In the genomic region with DNA sequence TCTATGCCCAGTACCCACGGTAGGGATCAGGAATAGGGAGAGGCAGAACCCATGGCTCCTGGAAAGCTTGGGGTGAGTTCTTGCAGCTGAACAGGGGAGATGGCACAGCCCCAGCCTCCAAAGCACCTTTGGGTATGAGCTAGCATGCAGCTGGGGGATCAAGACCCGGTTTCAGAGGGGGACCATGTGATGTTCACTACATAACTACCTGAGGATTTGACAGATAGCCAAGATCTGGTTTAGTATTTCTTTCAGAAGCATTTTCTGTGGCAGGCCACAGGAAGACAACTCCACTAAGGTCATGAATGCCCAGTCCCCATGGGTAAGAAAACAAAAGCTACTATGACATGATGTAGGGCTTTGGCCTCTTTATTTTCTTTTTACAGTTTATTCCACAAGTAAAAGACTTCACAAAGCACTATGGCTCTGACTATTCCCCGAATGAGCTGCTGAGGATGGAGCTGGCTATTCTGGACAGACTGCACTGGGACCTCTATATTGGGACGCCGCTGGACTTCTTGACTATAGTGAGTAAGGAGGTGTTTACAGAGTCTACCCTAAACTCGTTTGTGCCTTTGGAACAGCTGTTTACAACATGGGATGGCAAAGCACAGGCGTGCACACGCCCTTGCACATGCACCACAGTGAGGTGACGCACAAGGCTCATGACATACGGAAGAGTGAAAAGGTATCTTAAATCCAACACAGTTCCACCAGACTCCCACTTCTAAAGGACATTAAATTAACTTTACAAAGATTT, we compare ENCODE assay signal across 13 cellular contexts. TPM values are rescaled to one million over a fixed set of nuclear protein-coding genes. Genes with fewer than 3 reads are reported as not detected.
DNase-seq lines count a peak whose midpoint lies in the region; ATAC-seq and TF ChIP-seq lines count a peak whose summit lies in the region.
"Had no signal": no experiment of that assay in that cellular context is flagged by ENCODE, and none has a peak within 500 bp of the region (broad histone marks: within the 10 kb centered on the region; RNA-seq: fewer than 3 reads in every experiment).

No MANE protein-coding gene starts in this region.

- H3K4me1 ChIP-seq in sigmoid colon, result peaks cover 0 to 13% (median 11%) of the 10 kb centered on the region in 4 donors

- H3K9me3 Mint-ChIP-seq in CD4-positive, alpha-beta T cell, result no peaks in the 10 kb centered on the region
- no peaks in the 10 kb centered on the region for H3K9me3 Mint-ChIP-seq in activated T-helper 2 cell treated with anti-CD3 and anti-CD28 coated beads, Interferon-gamma antibody, Interleukin-2, Interleukin-4, amounts not matched to agents 10 μg/mL and 5 μg/mL and 100 μg/mL, durations not matched to agents 14 hours and 24 hours and 36 hours
- H3K9me3 Mint-ChIP-seq: activated naive CD4-positive, alpha-beta T cell treated with anti-CD3 and anti-CD28 coated beads, Interleukin-2, amount 50 U/mL, for 72 hours had no signal

- no peak overlapping the region for H3K4me3 ChIP-seq in sigmoid colon
- H3K4me3 ChIP-seq: heart right ventricle had no signal

- CTCF ChIA-PET in CD4-positive, alpha-beta T cell (lab: Charles Lee), result interaction anchor here (1.2 kb wide), 1 partner anchor 69 kb away, joined by 3 read pairs; no protein-coding TSS in a partner anchor

- intact Hi-C loops in CD4-positive, alpha-beta T cell (cut with DNase I, micrococcal nuclease), result no loop called here
- intact Hi-C loops in activated T-helper 2 cell treated with anti-CD3 and anti-CD28 coated beads, Interferon-gamma antibody, Interleukin-2, Interleukin-4, amounts not matched to agents 10 μg/mL and 5 μg/mL and 100 μg/mL, durations not matched to agents 14 hours and 24 hours and 36 hours (cut with micrococcal nuclease), result loop anchor here (1.0 to 10.0 kb wide), 7 partner anchors 14 to 646 kb away; no protein-coding TSS in a partner anchor
- intact Hi-C loops in sigmoid colon (cut with DNase I), result no loop called here

- ATAC-seq in CD4-positive, alpha-beta T cell (ENCODE audit: poor library complexity), result no peak
- ATAC-seq in GM18511 (IDR thresholded peaks at IDR 0.05; ENCODE audit: unreplicated experiment), result peak; percentile 50
- ATAC-seq in HG02885 (IDR thresholded peaks at IDR 0.05; ENCODE audit: poor library complexity, unreplicated experiment), result peak; percentile 32

- H3K27ac ChIP-seq in CD4-positive, alpha-beta T cell (ENCODE audit: low read depth, low read length), result no peak overlapping the region
- no peak overlapping the region for H3K27ac ChIP-seq in sigmoid colon

- TF ChIP-seq CTCF in CD4-positive, alpha-beta T cell (IDR thresholded peaks at IDR 0.05), result no peak
- no peak for TF ChIP-seq CTCF in sigmoid colon (IDR thresholded peaks at IDR 0.05)

- H3K36me3 ChIP-seq in sigmoid colon, result no peaks in the 10 kb centered on the region

- no peak for TF ChIP-seq POLR2A in sigmoid colon (IDR thresholded peaks at IDR 0.05)

- no peak for TF ChIP-seq EP300 in sigmoid colon (IDR thresholded peaks at IDR 0.05)

- no peak for DNase-seq in CD4-positive, alpha-beta T cell
- DNase-seq in activated T-helper 2 cell treated with anti-CD3 and anti-CD28 coated beads, Interferon-gamma antibody, Interleukin-2, Interleukin-4, amounts not matched to agents 10 μg/mL and 5 μg/mL and 100 μg/mL, durations not matched to agents 14 hours and 24 hours and 36 hours (ENCODE audit: low spot score), result no peak
- no peak for DNase-seq in activated CD4-positive, CD25-positive, alpha-beta regulatory T cell (lab: John Stamatoyannopoulos, UW)
- no peak for DNase-seq in sigmoid colon
- DNase-seq in activated gamma-delta T cell (lab: John Stamatoyannopoulos, UW), result no peak
- DNase-seq in superior temporal gyrus (ENCODE audit: extremely low spot score), result no peak
- DNase-seq: H7, heart right ventricle, NCI-H1694 treated with DMSO at 0.1 percent for 48 hours had no signal

- no peaks in the 10 kb centered on the region for H3K9me3 ChIP-seq in CD4-positive, alpha-beta T cell (ENCODE audit: control insufficient read depth, low read length)
- H3K9me3 ChIP-seq in sigmoid colon, result no peaks in the 10 kb centered on the region
- H3K9me3 ChIP-seq: heart right ventricle had no signal

- H3K27ac Mint-ChIP-seq in CD4-positive, alpha-beta T cell, result peak overlapping the region; percentile 41
- peak overlapping the region; percentile 77 for H3K27ac Mint-ChIP-seq in activated T-helper 2 cell treated with anti-CD3 and anti-CD28 coated beads, Interferon-gamma antibody, Interleukin-2, Interleukin-4, amounts not matched to agents 10 μg/mL and 5 μg/mL and 100 μg/mL, durations not matched to agents 14 hours and 24 hours and 36 hours

- no peaks in the 10 kb centered on the region for H3K27me3 ChIP-seq in CD4-positive, alpha-beta T cell (ENCODE audit: control insufficient read depth, insufficient read depth, low read length)
- H3K27me3 ChIP-seq in sigmoid colon, result peaks cover 17 to 28% (median 25%) of the 10 kb centered on the region in 3 donors

- H3K4me3 Mint-ChIP-seq in CD4-positive, alpha-beta T cell, result no peak overlapping the region
- H3K4me3 Mint-ChIP-seq in activated T-helper 2 cell treated with anti-CD3 and anti-CD28 coated beads, Interferon-gamma antibody, Interleukin-2, Interleukin-4, amounts not matched to agents 10 μg/mL and 5 μg/mL and 100 μg/mL, durations not matched to agents 14 hours and 24 hours and 36 hours (ENCODE audit: low read depth), result no peak overlapping the region

- peaks cover 20% of the 10 kb centered on the region for H3K36me3 Mint-ChIP-seq in CD4-positive, alpha-beta T cell (ENCODE audit: low read depth)
- H3K36me3 Mint-ChIP-seq in activated T-helper 2 cell treated with anti-CD3 and anti-CD28 coated beads, Interferon-gamma antibody, Interleukin-2, Interleukin-4, amounts not matched to agents 10 μg/mL and 5 μg/mL and 100 μg/mL, durations not matched to agents 14 hours and 24 hours and 36 hours (ENCODE audit: low read depth), result peaks cover 12% of the 10 kb centered on the region
- H3K36me3 Mint-ChIP-seq: activated naive CD4-positive, alpha-beta T cell treated with anti-CD3 and anti-CD28 coated beads, Interleukin-2, amount 50 U/mL, for 72 hours had no signal

- no peaks in the 10 kb centered on the region for H3K27me3 Mint-ChIP-seq in CD4-positive, alpha-beta T cell
- H3K27me3 Mint-ChIP-seq in activated T-helper 2 cell treated with anti-CD3 and anti-CD28 coated beads, Interferon-gamma antibody, Interleukin-2, Interleukin-4, amounts not matched to agents 10 μg/mL and 5 μg/mL and 100 μg/mL, durations not matched to agents 14 hours and 24 hours and 36 hours (ENCODE audit: low read depth), result peaks cover 12% of the 10 kb centered on the region

- POLR2A ChIA-PET in CD4-positive, alpha-beta T cell (lab: Charles Lee), result interaction anchor here (0.9 to 1.2 kb wide), 3 partner anchors 13 to 301 kb away, joined by 3 to 5 read pairs (median 3); a partner anchor contains a TSS

- WGBS in sigmoid colon, 2 donors, result 78 to 80% methylated on average over 10 of the region's 10 CpGs

- H3K4me1 Mint-ChIP-seq in CD4-positive, alpha-beta T cell (ENCODE audit: low read depth), result peaks cover 24% of the 10 kb centered on the region
- peaks cover 47% of the 10 kb centered on the region for H3K4me1 Mint-ChIP-seq in activated T-helper 2 cell treated with anti-CD3 and anti-CD28 coated beads, Interferon-gamma antibody, Interleukin-2, Interleukin-4, amounts not matched to agents 10 μg/mL and 5 μg/mL and 100 μg/mL, durations not matched to agents 14 hours and 24 hours and 36 hours (ENCODE audit: low read depth)

RNA-seq across cellular contexts. Expression of a gene that starts 3.4 kb away (rescaled TPM):
- total RNA-seq in CD4-positive, alpha-beta T cell, result 1 to 10 TPM; 7.2 to 8.8 TPM
- total RNA-seq in activated T-helper 2 cell treated with anti-CD3 and anti-CD28 coated beads, Interferon-gamma antibody, Interleukin-2, Interleukin-4, amounts not matched to agents 10 μg/mL and 5 μg/mL and 100 μg/mL, durations not matched to agents 14 hours and 24 hours and 36 hours, result 7.6 and 7.7 TPM in 2 replicates
- total RNA-seq in sigmoid colon, result 1 to 10 TPM in 1 of 4 donors, not detected in 3; 1.4 TPM
- polyA plus RNA-seq in sigmoid colon, result 1 to 10 TPM; 1.8 to 5.3 (median 2.3) TPM
- total RNA-seq: mammary epithelial cell had no signal

RNA-seq across cellular contexts. Expression of a gene that starts 13.3 kb away (rescaled TPM):
- 10 to 100 TPM; 10.2 to 12.4 TPM for total RNA-seq in CD4-positive, alpha-beta T cell
- 40.7 and 41.4 TPM in 2 replicates for total RNA-seq in activated T-helper 2 cell treated with anti-CD3 and anti-CD28 coated beads, Interferon-gamma antibody, Interleukin-2, Interleukin-4, amounts not matched to agents 10 μg/mL and 5 μg/mL and 100 μg/mL, durations not matched to agents 14 hours and 24 hours and 36 hours
- total RNA-seq in sigmoid colon, result 10 to 100 TPM in 2 of 4 donors, 1 to 10 TPM in 2; 7.1 to 19.9 (median 12.9) TPM
- 1 to 10 TPM; 1.2 to 2.7 (median 1.8) TPM for polyA plus RNA-seq in sigmoid colon

RNA-seq across cellular contexts. Expression of a gene that starts 26.4 kb away (rescaled TPM):
- 1 to 10 TPM; 4.4 to 5.3 TPM for total RNA-seq in CD4-positive, alpha-beta T cell
- total RNA-seq in activated T-helper 2 cell treated with anti-CD3 and anti-CD28 coated beads, Interferon-gamma antibody, Interleukin-2, Interleukin-4, amounts not matched to agents 10 μg/mL and 5 μg/mL and 100 μg/mL, durations not matched to agents 14 hours and 24 hours and 36 hours, result 34.9 and 35.9 TPM in 2 replicates
- total RNA-seq in sigmoid colon, result 10 to 100 TPM; 21.4 to 36.0 (median 30.9) TPM
- polyA plus RNA-seq in sigmoid colon, result 10 to 100 TPM; 19.2 to 38.0 (median 30.7) TPM
